In the genomic region with DNA sequence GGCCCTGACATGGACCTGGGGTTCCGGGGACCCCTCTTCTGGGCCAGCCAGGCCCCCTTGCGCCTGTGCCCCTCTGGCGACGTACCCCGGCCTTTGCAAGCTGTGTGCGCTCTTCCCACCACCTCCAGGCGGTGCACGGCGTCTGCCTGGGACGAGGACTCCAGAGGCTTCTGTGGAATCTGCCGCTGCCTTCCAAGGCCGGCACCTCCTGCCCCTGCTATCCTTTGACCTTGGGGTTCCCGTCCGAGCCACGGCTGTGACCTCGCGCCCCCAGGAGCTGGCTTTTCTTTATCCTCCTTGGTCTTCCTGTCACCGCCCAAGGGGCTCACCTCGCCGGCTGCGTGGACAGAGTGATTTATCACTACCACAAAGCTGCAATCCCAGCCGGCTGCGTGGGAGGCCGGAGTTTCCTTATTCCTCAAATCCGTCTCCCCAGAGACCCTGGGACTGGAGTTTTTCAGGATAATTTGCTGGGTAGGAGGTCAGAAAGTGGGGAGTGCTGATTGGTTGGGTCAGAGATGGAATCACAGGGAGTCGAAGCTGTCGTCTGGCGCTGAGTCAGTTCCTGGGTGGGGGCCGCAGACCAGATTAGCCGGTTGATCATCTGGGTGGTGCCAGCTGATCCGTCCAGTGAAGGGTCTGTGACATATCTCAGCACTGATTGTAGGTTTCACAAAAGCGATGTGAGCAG, we compare ENCODE assay signal across 8 cellular contexts. TPM values are rescaled to one million over a fixed set of nuclear protein-coding genes. Genes with fewer than 3 reads are reported as not detected.
DNase-seq lines count a peak whose midpoint lies in the region; FAIRE-seq and TF ChIP-seq lines count a peak whose summit lies in the region.
"Had no signal": no experiment of that assay in that cellular context is flagged by ENCODE, and none has a peak within 500 bp of the region (broad histone marks: within the 10 kb centered on the region; RNA-seq: fewer than 3 reads in every experiment).

No MANE protein-coding gene starts in this region.

- intact Hi-C loops in kidney (cut with DNase I) (no loop called here), spleen (cut with DNase I; ENCODE audit: low total_unique reads) (no loop called here)

- H3K9me3 ChIP-seq in kidney (ENCODE audit: control insufficient read depth in 1 of 2, low read length in 2 of 2) (no peaks in the 10 kb centered on the region), spleen (no peaks in the 10 kb centered on the region)
- H3K9me3 ChIP-seq: breast epithelium had no signal

- 49 to 66% (median 60%) methylated on average over 31 to 32 of the region's 32 CpGs for WGBS in spleen, 5 donors

- H3K4me1 ChIP-seq in kidney (ENCODE audit: control insufficient read depth in 1 of 2, insufficient read depth in 1 of 2, low read depth in 1 of 2, low read length in 2 of 2) (peaks cover 0 to 2% of the 10 kb centered on the region in 2 donors), spleen (peaks cover 0 to 29% (median 9%) of the 10 kb centered on the region in 6 donors)
- H3K4me1 ChIP-seq: breast epithelium had no signal

- no peak for TF ChIP-seq POLR2A in spleen (IDR thresholded peaks at IDR 0.05)

- no peak for TF ChIP-seq CTCF in kidney (IDR thresholded peaks at IDR 0.05; ENCODE audit: borderline replicate concordance, extremely low read depth, insufficient read depth)
- TF ChIP-seq CTCF in spleen (IDR thresholded peaks at IDR 0.05 in 8 of 11, conservative IDR thresholded peaks at IDR 0.05 in 3 of 11) = no peak

- peak; percentile 54 for DNase-seq in HT1080 (ENCODE audit: low read depth)
- peak; percentile 29 for DNase-seq in cerebellar cortex (ENCODE audit: low spot score)
- peak; percentile 72 for DNase-seq in kidney
- peak; percentile 74 for DNase-seq in spleen
- no peak for DNase-seq in NCI-H2107 (lab: John Stamatoyannopoulos, UW)
- DNase-seq in NOMO-1 (lab: John Stamatoyannopoulos, UW; ENCODE audit: unreplicated experiment in 2 of 2) = no peak
- no peak for DNase-seq in activated T-cell treated with anti-CD3 and anti-CD28 coated beads for 4 hours

- H3K4me3 ChIP-seq in kidney (ENCODE audit: low read length in 2 of 2) (no peak overlapping the region), spleen (no peak overlapping the region)
- H3K4me3 ChIP-seq: breast epithelium had no signal

- peaks cover 0 to 10% (median 0%) of the 10 kb centered on the region in 7 donors for H3K27me3 ChIP-seq in spleen (replicated peaks in 1 of 7)

- H3K36me3 ChIP-seq in kidney (ENCODE audit: control insufficient read depth in 1 of 2, insufficient read depth in 2 of 2, low read length in 2 of 2) (no peaks in the 10 kb centered on the region), spleen (no peaks in the 10 kb centered on the region)
- H3K36me3 ChIP-seq: breast epithelium had no signal

- FAIRE-seq in kidney (lab: Jason Lieb, UNC) = no peak

- H3K27ac ChIP-seq in kidney (ENCODE audit: low read depth in 2 of 2, low read length in 2 of 2) (no peak overlapping the region), spleen (peak overlapping the region in 6 of 8 donors; percentile 14 to 62 (median 30))
- H3K27ac ChIP-seq: breast epithelium had no signal

- no peak overlapping the region for H3K9ac ChIP-seq in kidney (ENCODE audit: low read length in 2 of 2)

RNA-seq across cellular contexts. Expression of gene PLCXD1, which starts 19.9 kb away (rescaled TPM):
- total RNA-seq in HT1080 (2014; rRNA removed; shearing (Covaris generic)) = 19.0 and 19.9 TPM in 2 replicates
- polyA plus RNA-seq in HT1080 (2015; cell fraction: cytosol; rRNA removed) = 11.2 and 11.8 TPM in 2 replicates
- 85.0 and 97.6 TPM in 2 replicates for polyA plus RNA-seq in HT1080 (2015; cell fraction: nucleus; rRNA removed)
- total RNA-seq in kidney = 11.0 TPM
- 4.9 TPM for polyA plus RNA-seq in kidney (ENCODE audit: insufficient read depth, low read depth, low replicate concordance)
- 10 to 100 TPM; 13.0 to 35.0 (median 24.3) TPM for total RNA-seq in spleen
- polyA plus RNA-seq in spleen = 10 to 100 TPM in 2 of 3 donors, 1 to 10 TPM in 1; 9.9 to 21.3 (median 11.5) TPM

RNA-seq across cellular contexts. Expression of gene GTPBP6, which starts 57.3 kb away (rescaled TPM):
- total RNA-seq in HT1080 (2014; rRNA removed; shearing (Covaris generic)) = 56.4 and 60.2 TPM in 2 replicates
- 47.9 and 49.3 TPM in 2 replicates for polyA plus RNA-seq in HT1080 (2015; cell fraction: cytosol; rRNA removed)
- 45.0 and 47.1 TPM in 2 replicates for polyA plus RNA-seq in HT1080 (2015; cell fraction: nucleus; rRNA removed)
- total RNA-seq in kidney (50.1 TPM), spleen (10 to 100 TPM; 25.4 to 50.4 (median 37.6) TPM)
- polyA plus RNA-seq in kidney (ENCODE audit: insufficient read depth, low read depth, low replicate concordance) (61.9 TPM), spleen (10 to 100 TPM; 43.8 to 69.4 (median 43.9) TPM)

Comparison
In these comparisons a context has a peak if more than half of its experiments do, and no peak if none do; other contexts are left out.
1. DNase-seq: peak in HT1080 (single experiment), cerebellar cortex (single experiment), kidney (single experiment) and spleen (single experiment); none in NCI-H2107 (single experiment), NOMO-1 (0 of 2) and activated T-cell treated with anti-CD3 and anti-CD28 coated beads for 4 hours (single experiment).
2. H3K27ac ChIP-seq: peak in spleen (6 of 8); none in kidney (0 of 2).